Comparison of ENCODE assay signal across 22 cellular contexts in genomic region chr14:31083781-31084180, GRCh38.
"Had no signal": no experiment of that assay in that cellular context is flagged by ENCODE, and none has a peak within 500 bp of the region (broad histone marks: within the 10 kb centered on the region; RNA-seq: fewer than 3 reads in every experiment).

No MANE protein-coding gene starts in this region.

- ATAC-seq: activated CD4-positive, alpha-beta T cell treated with anti-CD3 and anti-CD28 coated beads for 36 hours; activated CD8-positive, alpha-beta memory T cell treated with anti-CD3 and anti-CD28 coated beads, Interleukin-2, amount 10 ng/mL, durations not matched to agents 7 days and 5 days; effector memory CD8-positive, alpha-beta T cell; natural killer cell treated with Interleukin-12 subunit alpha and Interleukin-12 subunit beta and Interleukin-15 and Interleukin-18, amount 100 ng/mL, for 72 hours; right cardiac atrium had no signal

- FAIRE-seq: astrocyte, bronchial epithelial cell, keratinocyte, small intestine had no signal

- H3K27ac ChIP-seq: left lung, upper lobe of left lung, WERI-Rb-1 had no signal

- DNase-seq: activated CD4-positive, alpha-beta memory T cell treated with anti-CD3 and anti-CD28 coated beads for 36 hours; activated CD4-positive, alpha-beta T cell treated with anti-CD3 and anti-CD28 coated beads for 36 hours; activated CD8-positive, alpha-beta memory T cell treated with anti-CD3 and anti-CD28 coated beads, Interleukin-2, amount 10 ng/mL, durations not matched to agents 7 days and 5 days; activated effector memory CD4-positive, alpha-beta T cell treated with Interleukin-2 at 50 U/mL for 16 hours; activated naive CD4-positive, alpha-beta T cell treated with anti-CD3 and anti-CD28 coated beads, Interleukin-2, amount 50 U/mL, for 16 hours; activated T-cell treated with anti-CD3 and anti-CD28 coated beads, Interleukin-2, amount 50 U/mL, for 24 hours; dermis blood vessel endothelial cell; effector memory CD8-positive, alpha-beta T cell; hippocampal formation; left lung; nucleus accumbens; right cardiac atrium; small intestine; stimulated activated CD4-positive, alpha-beta T cell treated with anti-CD3 and anti-CD28 coated beads, Interleukin-4, amount 100 ng/mL, for 24 hours; stimulated activated naive CD4-positive, alpha-beta T cell; T-helper 17 cell; upper lobe of left lung; WERI-Rb-1 had no signal

- H3K4me1 ChIP-seq: left lung, upper lobe of left lung had no signal

- H3K36me3 ChIP-seq: WERI-Rb-1 had no signal

- H3K9me3 ChIP-seq: left lung, upper lobe of left lung had no signal

- H3K4me3 ChIP-seq: left lung, upper lobe of left lung had no signal

- H3K27me3 ChIP-seq: left lung, upper lobe of left lung had no signal
